In genomic region chr1:81242103-81242502, GRCh38 we compare ENCODE assay signal across 2 cellular contexts.
TF ChIP-seq lines count a peak whose summit lies in the region.

No MANE protein-coding gene starts in this region.

TF ChIP-seq in H1, 55 proteins besides CTCF, POLR2A, EP300 and RAD21:
- no peak for TF ChIP-seq KDM5A (IDR thresholded peaks at IDR 0.05; ENCODE audit: low read length)
- TF ChIP-seq CEBPB (IDR thresholded peaks at IDR 0.05; ENCODE audit: low read depth, low read length): no peak
- TF ChIP-seq TBP (IDR thresholded peaks at IDR 0.05; ENCODE audit: low read depth, low read length): no peak
- TF ChIP-seq USF2 (IDR thresholded peaks at IDR 0.05; ENCODE audit: low read length): no peak
- TF ChIP-seq TAF7 (optimal IDR thresholded peaks at IDR 0.05; ENCODE audit: borderline replicate concordance, low read depth, low read length): no peak
- no peak for TF ChIP-seq KDM4A (IDR thresholded peaks at IDR 0.05; ENCODE audit: low read depth, low read length, severe bottlenecking)
- TF ChIP-seq BRCA1 (IDR thresholded peaks at IDR 0.05; ENCODE audit: low read depth, low read length): no peak
- TF ChIP-seq SAP30 (IDR thresholded peaks at IDR 0.05; ENCODE audit: insufficient read depth, insufficient replicate concordance, low read length): no peak
- TF ChIP-seq CBX8 (IDR thresholded peaks at IDR 0.05; ENCODE audit: borderline replicate concordance, low read depth, low read length): no peak
- no peak for TF ChIP-seq HDAC6 (IDR thresholded peaks at IDR 0.05; ENCODE audit: low read depth, low read length)
- TF ChIP-seq MAX (IDR thresholded peaks at IDR 0.05): no peak

TF ChIP-seq in HEK293T, 16 proteins besides CTCF, POLR2A, EP300 and RAD21:
- TF ChIP-seq SP1 (IDR thresholded peaks at IDR 0.05): no peak
- no peak for TF ChIP-seq SUZ12 (IDR thresholded peaks at IDR 0.05)
- TF ChIP-seq FOXK2 (IDR thresholded peaks at IDR 0.05): no peak
- TF ChIP-seq CTBP1 (IDR thresholded peaks at IDR 0.05; ENCODE audit: borderline replicate concordance): no peak
- no peak for TF ChIP-seq L3MBTL2 (conservative IDR thresholded peaks at IDR 0.05)
- TF ChIP-seq BHLHE40 (IDR thresholded peaks at IDR 0.05; ENCODE audit: borderline replicate concordance): no peak
- TF ChIP-seq NFRKB (IDR thresholded peaks at IDR 0.05): no peak
- TF ChIP-seq FOXA1 (IDR thresholded peaks at IDR 0.05): no peak
- TF ChIP-seq ARNT (IDR thresholded peaks at IDR 0.05): no peak
TF ChIP-seq in HEK293T: peak in this region for 0.
